Comparison of ENCODE assay signal across 32 cellular contexts in genomic region chr10:122561792-122562191, GRCh38. TPM values are rescaled to one million over a fixed set of nuclear protein-coding genes. Genes with fewer than 3 reads are reported as not detected.
"Had no signal": no experiment of that assay in that cellular context is flagged by ENCODE, and none has a peak within 500 bp of the region (broad histone marks: within the 10 kb centered on the region; RNA-seq: fewer than 3 reads in every experiment).

No MANE protein-coding gene starts in this region.

- H3K4me3 Mint-ChIP-seq: activated CD4-positive, alpha-beta memory T cell treated with anti-CD3 and anti-CD28 coated beads for 36 hours; activated CD4-positive, alpha-beta T cell treated with anti-CD3 and anti-CD28 coated beads for 36 hours; activated CD4-positive, alpha-beta T cell treated with anti-CD3 and anti-CD28 coated beads, Interleukin-2, amount 10 ng/mL, durations not matched to agents 24 days and 14 days; activated CD8-positive, alpha-beta T cell treated with anti-CD3 and anti-CD28 coated beads, Interleukin-2, amount 10 ng/mL, durations not matched to agents 7 days and 5 days; activated naive CD8-positive, alpha-beta T cell; activated T-cell treated with anti-CD3 and anti-CD28 coated beads, Interleukin-2, amount 50 U/mL, for 4 hours; activated T-helper 17 cell treated with anti-CD3 and anti-CD28 coated beads, Interleukin-2, amount 50 U/mL, for 72 hours; dendritic cell treated with granulocyte-macrophage colony-stimulating factor and Interleukin-4, amounts not matched to agents 40 ng/mL and 50 ng/mL, for 4 days; effector memory CD8-positive, alpha-beta T cell had no signal

- H3K27me3 Mint-ChIP-seq: activated T-helper 17 cell treated with anti-CD3 and anti-CD28 coated beads, Interleukin-2, amount 50 U/mL, for 72 hours had no signal

- H3K9me3 Mint-ChIP-seq: activated CD4-positive, alpha-beta memory T cell treated with anti-CD3 and anti-CD28 coated beads for 36 hours; activated CD4-positive, alpha-beta T cell treated with anti-CD3 and anti-CD28 coated beads, Interleukin-2, amount 10 ng/mL, durations not matched to agents 24 days and 14 days; activated T-cell treated with anti-CD3 and anti-CD28 coated beads, Interleukin-2, amount 50 U/mL, for 4 hours; activated T-helper 17 cell treated with anti-CD3 and anti-CD28 coated beads, Interleukin-2, amount 50 U/mL, for 72 hours; dendritic cell treated with granulocyte-macrophage colony-stimulating factor and Interleukin-4, amounts not matched to agents 40 ng/mL and 50 ng/mL, for 4 days; effector memory CD8-positive, alpha-beta T cell had no signal

- H3K36me3 ChIP-seq: cardiac muscle cell, esophagus muscularis mucosa, gastrocnemius medialis, heart left ventricle had no signal

- H3K27ac ChIP-seq: body of pancreas, cardiac muscle cell, coronary artery, dorsolateral prefrontal cortex, esophagus muscularis mucosa, foreskin keratinocyte, gastrocnemius medialis, heart left ventricle had no signal

- DNase-seq: activated CD4-positive, alpha-beta memory T cell treated with anti-CD3 and anti-CD28 coated beads for 36 hours; activated CD4-positive, alpha-beta T cell treated with anti-CD3 and anti-CD28 coated beads for 36 hours; activated CD4-positive, alpha-beta T cell treated with anti-CD3 and anti-CD28 coated beads, Interleukin-2, amount 10 ng/mL, durations not matched to agents 24 days and 14 days; activated CD4-positive, CD25-positive, alpha-beta regulatory T cell; activated CD4-positive, CD25-positive, alpha-beta regulatory T cell treated with anti-CD3 and anti-CD28 coated beads, Interleukin-2, amount 50 U/mL, for 72 hours; activated CD8-positive, alpha-beta memory T cell treated with anti-CD3 and anti-CD28 coated beads, Interleukin-2, amount 50 U/mL, for 48 hours; activated CD8-positive, alpha-beta T cell treated with anti-CD3 and anti-CD28 coated beads, Interleukin-2, amount 10 ng/mL, durations not matched to agents 7 days and 5 days; activated effector memory CD4-positive, alpha-beta T cell treated with Interleukin-2 at 50 U/mL for 16 hours; activated gamma-delta T cell treated with Interleukin-2 at 50 U/mL for 16 hours; activated naive CD4-positive, alpha-beta T cell treated with anti-CD3 and anti-CD28 coated beads, Interleukin-2, amount 50 U/mL, for 16 hours; activated naive CD4-positive, alpha-beta T cell treated with Interleukin-2 at 50 U/mL for 16 hours; activated T-cell treated with anti-CD3 and anti-CD28 coated beads, Interleukin-2, amount 50 U/mL, for 4 hours; amniotic stem cell; anterior cingulate cortex; body of pancreas; central memory CD4-positive, alpha-beta T cell; dorsolateral prefrontal cortex; effector CD4-positive, alpha-beta T cell; effector memory CD8-positive, alpha-beta T cell; erythroblast; foreskin keratinocyte; gastrocnemius medialis; heart left ventricle; T-helper 2 cell had no signal

- H3K4me3 ChIP-seq: body of pancreas, cardiac muscle cell, coronary artery, dorsolateral prefrontal cortex, esophagus muscularis mucosa, gastrocnemius medialis, heart left ventricle had no signal

- H3K27me3 ChIP-seq: body of pancreas, cardiac muscle cell had no signal

- H3K36me3 Mint-ChIP-seq: activated CD4-positive, alpha-beta memory T cell treated with anti-CD3 and anti-CD28 coated beads for 36 hours; activated naive CD8-positive, alpha-beta T cell had no signal

- H3K9me3 ChIP-seq: body of pancreas, esophagus muscularis mucosa, gastrocnemius medialis, heart left ventricle had no signal

- ATAC-seq: activated CD4-positive, alpha-beta T cell treated with anti-CD3 and anti-CD28 coated beads for 36 hours; activated CD8-positive, alpha-beta T cell treated with anti-CD3 and anti-CD28 coated beads, Interleukin-2, amount 10 ng/mL, durations not matched to agents 7 days and 5 days; activated T-cell treated with anti-CD3 and anti-CD28 coated beads, Interleukin-2, amount 50 U/mL, for 4 hours; activated T-helper 17 cell treated with anti-CD3 and anti-CD28 coated beads, Interleukin-2, amount 50 U/mL, for 72 hours; body of pancreas; effector memory CD8-positive, alpha-beta T cell; foreskin keratinocyte; gastrocnemius medialis; heart left ventricle had no signal

- H3K27ac Mint-ChIP-seq: activated CD4-positive, alpha-beta memory T cell treated with anti-CD3 and anti-CD28 coated beads for 36 hours; activated CD4-positive, alpha-beta T cell treated with anti-CD3 and anti-CD28 coated beads for 36 hours; activated CD4-positive, alpha-beta T cell treated with anti-CD3 and anti-CD28 coated beads, Interleukin-2, amount 10 ng/mL, durations not matched to agents 24 days and 14 days; activated CD8-positive, alpha-beta T cell treated with anti-CD3 and anti-CD28 coated beads, Interleukin-2, amount 10 ng/mL, durations not matched to agents 7 days and 5 days; activated naive CD8-positive, alpha-beta T cell; activated T-helper 17 cell treated with anti-CD3 and anti-CD28 coated beads, Interleukin-2, amount 50 U/mL, for 72 hours; dendritic cell treated with granulocyte-macrophage colony-stimulating factor and Interleukin-4, amounts not matched to agents 40 ng/mL and 50 ng/mL, for 4 days; effector memory CD8-positive, alpha-beta T cell had no signal

- H3K4me1 ChIP-seq: body of pancreas, foreskin keratinocyte had no signal

RNA-seq across cellular contexts. Expression of gene DMBT1, which starts 1.2 kb away (rescaled TPM):
- total RNA-seq: activated CD4-positive, alpha-beta memory T cell treated with anti-CD3 and anti-CD28 coated beads for 36 hours; activated CD4-positive, alpha-beta T cell treated with anti-CD3 and anti-CD28 coated beads for 36 hours; activated CD4-positive, alpha-beta T cell treated with anti-CD3 and anti-CD28 coated beads, Interleukin-2, amount 10 ng/mL, durations not matched to agents 24 days and 14 days; activated CD8-positive, alpha-beta memory T cell treated with anti-CD3 and anti-CD28 coated beads for 36 hours; activated CD8-positive, alpha-beta T cell treated with anti-CD3 and anti-CD28 coated beads, Interleukin-2, amount 10 ng/mL, durations not matched to agents 7 days and 5 days; activated T-helper 17 cell treated with anti-CD3 and anti-CD28 coated beads, Interleukin-2, amount 50 U/mL, for 72 hours; cardiac muscle cell; T-helper 1 cell treated with Interleukin-12 subunit alpha and Interleukin-12 subunit beta and Interleukin-4 antibody, amounts not matched to agents 30 ng/mL and 1 ng/mL, for 36 hours had no signal
- polyA plus RNA-seq: cardiac muscle cell had no signal
